Comparison of ENCODE assay signal across 31 cellular contexts in genomic region chr19:43634068-43634467, GRCh38. TPM values are rescaled to one million over a fixed set of nuclear protein-coding genes. Genes with fewer than 3 reads are reported as not detected.
A peak's percentile ranks its signal among the peaks of the same experiment; 100 is the strongest.
DNase-seq lines count a peak whose midpoint lies in the region; ATAC-seq and TF ChIP-seq lines count a peak whose summit lies in the region.
"Had no signal": no experiment of that assay in that cellular context is flagged by ENCODE, and none has a peak within 500 bp of the region (broad histone marks: within the 10 kb centered on the region; RNA-seq: fewer than 3 reads in every experiment).

No MANE protein-coding gene starts in this region.

- CTCF ChIA-PET in WTC11 (lab: Charles Lee) = interaction anchor here (0.8 to 2.2 kb wide), 3 partner anchors 18 to 34 kb away, joined by 3 to 10 read pairs (median 5); no protein-coding TSS in a partner anchor
- CTCF ChIA-PET in activated CD4-positive, alpha-beta T cell treated with anti-CD3 and anti-CD28 coated beads for 36 hours (lab: Charles Lee) = no interaction called here

- ATAC-seq in WTC11 = no peak
- no peak for ATAC-seq in activated CD4-positive, alpha-beta T cell treated with anti-CD3 and anti-CD28 coated beads for 36 hours
- ATAC-seq: heart left ventricle, right cardiac atrium had no signal

- H3K4me3 ChIP-seq in epithelial cell of esophagus (ENCODE audit: low read length) (no peak overlapping the region), osteoblast (ENCODE audit: insufficient read depth, low read length) (no peak overlapping the region)
- H3K4me3 ChIP-seq: ascending aorta, heart left ventricle, lung, thyroid gland had no signal

- in situ Hi-C loops in G401 (cut with HindIII; ENCODE audit: low sequenced_read_pairs) = no loop called here

- POLR2A ChIA-PET in WTC11 (lab: Charles Lee) = no interaction called here
- POLR2A ChIA-PET in activated CD4-positive, alpha-beta T cell treated with anti-CD3 and anti-CD28 coated beads for 36 hours (lab: Charles Lee) = no interaction called here

- H3K27ac Mint-ChIP-seq in WTC11 = no peak overlapping the region
- H3K27ac Mint-ChIP-seq in activated CD4-positive, alpha-beta T cell treated with anti-CD3 and anti-CD28 coated beads for 36 hours = no peak overlapping the region
- H3K27ac Mint-ChIP-seq: activated naive CD8-positive, alpha-beta T cell treated with anti-CD3 and anti-CD28 coated beads, Interleukin-2, amount 10 ng/mL, durations not matched to agents 7 days and 5 days; B cell; IgD-negative memory B cell; stimulated activated naive CD8-positive, alpha-beta T cell treated with anti-CD3 and anti-CD28 coated beads, Interleukin-15, Interleukin-2, amounts not matched to agents 100 ng/mL and 50 ng/mL, for 24 hours had no signal

- H2AFZ ChIP-seq in osteoblast (ENCODE audit: low read length) = peak overlapping the region; percentile 37

- H3K36me3 ChIP-seq in osteoblast (ENCODE audit: insufficient read depth, low read length) = no peaks in the 10 kb centered on the region
- H3K36me3 ChIP-seq: ascending aorta, esophagus muscularis mucosa, heart left ventricle, thyroid gland had no signal

- H3K27me3 ChIP-seq in osteoblast (ENCODE audit: insufficient read depth, low read length) = peaks cover 18% of the 10 kb centered on the region
- H3K27me3 ChIP-seq: ascending aorta, esophagus muscularis mucosa, thyroid gland had no signal

- TF ChIP-seq CTCF in WTC11 (IDR thresholded peaks at IDR 0.05) (no peak), epithelial cell of esophagus (IDR thresholded peaks at IDR 0.05; ENCODE audit: insufficient read depth, low read depth, low read length, missing control alignments) (no peak), osteoblast (IDR thresholded peaks at IDR 0.05; ENCODE audit: extremely low read depth, low read depth, low read length) (no peak)

- peak overlapping the region; percentile 13 for H3K4me2 ChIP-seq in osteoblast (ENCODE audit: insufficient read depth, low read length)

- peaks cover 19% of the 10 kb centered on the region for H3K4me1 Mint-ChIP-seq in WTC11
- peaks cover 4% of the 10 kb centered on the region for H3K4me1 Mint-ChIP-seq in activated CD4-positive, alpha-beta T cell treated with anti-CD3 and anti-CD28 coated beads for 36 hours

- no peaks in the 10 kb centered on the region for H3K9me3 Mint-ChIP-seq in WTC11
- H3K9me3 Mint-ChIP-seq in activated CD4-positive, alpha-beta T cell treated with anti-CD3 and anti-CD28 coated beads for 36 hours (ENCODE audit: low read depth) = no peaks in the 10 kb centered on the region
- H3K9me3 Mint-ChIP-seq: activated naive CD8-positive, alpha-beta T cell treated with anti-CD3 and anti-CD28 coated beads, Interleukin-2, amount 10 ng/mL, durations not matched to agents 7 days and 5 days; neural crest cell; stimulated activated naive CD8-positive, alpha-beta T cell treated with anti-CD3 and anti-CD28 coated beads, Interleukin-15, Interleukin-2, amounts not matched to agents 100 ng/mL and 50 ng/mL, for 24 hours had no signal

- no peaks in the 10 kb centered on the region for H3K79me2 ChIP-seq in osteoblast (ENCODE audit: insufficient read depth, low read length)

- peaks cover 24% of the 10 kb centered on the region for H3K4me1 ChIP-seq in osteoblast (ENCODE audit: insufficient read depth, low read length)
- H3K4me1 ChIP-seq: ascending aorta, thyroid gland had no signal

- peaks cover 63% of the 10 kb centered on the region for H3K27me3 Mint-ChIP-seq in WTC11 (ENCODE audit: low read depth)
- peaks cover 14% of the 10 kb centered on the region for H3K27me3 Mint-ChIP-seq in activated CD4-positive, alpha-beta T cell treated with anti-CD3 and anti-CD28 coated beads for 36 hours

- peak overlapping the region; percentile 82; the same call in 1 of the 2 replicates for H3K4me3 Mint-ChIP-seq in WTC11
- H3K4me3 Mint-ChIP-seq in activated CD4-positive, alpha-beta T cell treated with anti-CD3 and anti-CD28 coated beads for 36 hours = no peak overlapping the region
- H3K4me3 Mint-ChIP-seq: activated naive CD8-positive, alpha-beta T cell treated with anti-CD3 and anti-CD28 coated beads, Interleukin-2, amount 10 ng/mL, durations not matched to agents 7 days and 5 days; B cell; IgD-negative memory B cell; stimulated activated naive CD8-positive, alpha-beta T cell treated with anti-CD3 and anti-CD28 coated beads, Interleukin-15, Interleukin-2, amounts not matched to agents 100 ng/mL and 50 ng/mL, for 24 hours had no signal

- H3K9me3 ChIP-seq in osteoblast (ENCODE audit: low read depth, low read length) = no peaks in the 10 kb centered on the region
- H3K9me3 ChIP-seq: ascending aorta, esophagus muscularis mucosa, heart left ventricle, thyroid gland had no signal

- peak; percentile 64 for DNase-seq in G401 (ENCODE audit: low spot score)
- DNase-seq in WTC11 (ENCODE audit: low spot score) = no peak
- DNase-seq in epithelial cell of esophagus (ENCODE audit: low read depth) = peak; percentile 62
- no peak for DNase-seq in osteoblast (ENCODE audit: insufficient read length, low spot score, missing footprints)
- DNase-seq in activated CD4-positive, alpha-beta T cell treated with anti-CD3 and anti-CD28 coated beads for 36 hours = no peak
- DNase-seq in germinal center (ENCODE audit: low spot score) = no peak
- no peak for DNase-seq in NCI-H1092 treated with DMSO at 0.1 percent for 48 hours (lab: John Stamatoyannopoulos, UW)
- DNase-seq: ACHN; activated CD4-positive, CD25-positive, alpha-beta regulatory T cell; activated gamma-delta T cell treated with Interleukin-2 at 50 U/mL for 16 hours; activated naive CD8-positive, alpha-beta T cell treated with anti-CD3 and anti-CD28 coated beads, Interleukin-2, amount 10 ng/mL, durations not matched to agents 7 days and 5 days; activated T-cell treated with anti-CD3 and anti-CD28 coated beads, Interleukin-2, amount 50 U/mL, for 48 hours; central memory CD4-positive, alpha-beta T cell; dermis blood vessel endothelial cell; foreskin fibroblast; heart left ventricle; NCI-H1048; NCI-H187 treated with DMSO at 0.1 percent for 48 hours; NCI-H2171 treated with DMSO at 0.1 percent for 48 hours; NCI-H524; OCI-M1; right cardiac atrium; stimulated activated CD4-positive, alpha-beta T cell treated with anti-CD3 and anti-CD28 coated beads, Interleukin-2, amount 100 ng/mL, for 24 hours; thyroid gland had no signal

- no peaks in the 10 kb centered on the region for H3K36me3 Mint-ChIP-seq in WTC11
- H3K36me3 Mint-ChIP-seq in activated CD4-positive, alpha-beta T cell treated with anti-CD3 and anti-CD28 coated beads for 36 hours (ENCODE audit: low read depth) = no peaks in the 10 kb centered on the region
- H3K36me3 Mint-ChIP-seq: activated naive CD8-positive, alpha-beta T cell treated with anti-CD3 and anti-CD28 coated beads, Interleukin-2, amount 10 ng/mL, durations not matched to agents 7 days and 5 days; IgD-negative memory B cell had no signal

- H3K27ac ChIP-seq in osteoblast (ENCODE audit: low read depth, low read length) = no peak overlapping the region
- H3K27ac ChIP-seq: ascending aorta, thyroid gland had no signal

- intact Hi-C loops in activated CD4-positive, alpha-beta T cell treated with anti-CD3 and anti-CD28 coated beads for 36 hours (cut with DNase I, micrococcal nuclease) = no loop called here

- no peaks in the 10 kb centered on the region for H4K20me1 ChIP-seq in osteoblast (ENCODE audit: insufficient read depth, low read length)

TF ChIP-seq in WTC11, 78 proteins besides CTCF, POLR2A, EP300 and RAD21:
- no peak for TF ChIP-seq IRF1 (CRISPR knock-in tag; IDR thresholded peaks at IDR 0.05)
- no peak for TF ChIP-seq ZNF263 (CRISPR knock-in tag; IDR thresholded peaks at IDR 0.05; ENCODE audit: low read depth)
- TF ChIP-seq TP53 (CRISPR knock-in tag; IDR thresholded peaks at IDR 0.05) = no peak
- no peak for TF ChIP-seq SMAD3 (CRISPR knock-in tag; IDR thresholded peaks at IDR 0.05; ENCODE audit: borderline replicate concordance)
- no peak for TF ChIP-seq ZNF219 (CRISPR knock-in tag; IDR thresholded peaks at IDR 0.05; ENCODE audit: borderline replicate concordance)
- TF ChIP-seq MXD4 (CRISPR knock-in tag; IDR thresholded peaks at IDR 0.05; ENCODE audit: borderline replicate concordance) = no peak
- TF ChIP-seq MYBL2 (CRISPR knock-in tag; IDR thresholded peaks at IDR 0.05) = no peak
- no peak for TF ChIP-seq TEAD1 (CRISPR knock-in tag; IDR thresholded peaks at IDR 0.05)
- no peak for TF ChIP-seq CREB1 (CRISPR knock-in tag; IDR thresholded peaks at IDR 0.05)
- TF ChIP-seq JUN (CRISPR knock-in tag; IDR thresholded peaks at IDR 0.05) = no peak
TF ChIP-seq in WTC11: peak in this region for 0.

RNA-seq across cellular contexts. Expression of gene CADM4, which starts 5.6 kb away (rescaled TPM):
- 47.8 and 58.7 TPM in 2 replicates for total RNA-seq in G401 (2014; rRNA removed; shearing (Covaris generic))
- total RNA-seq in WTC11 (2021) (12.2 to 13.3 TPM (median 12.4 TPM) in 3 replicates), osteoblast (1.2 and 1.4 TPM in 2 replicates)
- total RNA-seq in activated CD4-positive, alpha-beta T cell treated with anti-CD3 and anti-CD28 coated beads for 36 hours = under 1 TPM; 0.53 to 0.61 TPM

RNA-seq across cellular contexts. Expression of gene ZNF428, which starts 14.6 kb away (rescaled TPM):
- total RNA-seq in G401 (2014; rRNA removed; shearing (Covaris generic)) = 135 and 160 TPM in 2 replicates
- total RNA-seq in WTC11 (2021) (19.2 to 20.1 TPM (median 20.0 TPM) in 3 replicates), osteoblast (31.5 and 37.3 TPM in 2 replicates)
- total RNA-seq in activated CD4-positive, alpha-beta T cell treated with anti-CD3 and anti-CD28 coated beads for 36 hours = 10 to 100 TPM in 1 of 2 experiments, 1 to 10 TPM in 1; 9.0 to 10.1 TPM

RNA-seq across cellular contexts. Expression of gene SRRM5, which starts 22.2 kb away (rescaled TPM):
- total RNA-seq in G401 (2014; rRNA removed; shearing (Covaris generic)) = not detected in 2 replicates
- total RNA-seq in WTC11 (2021) (0.34 to 0.44 TPM (median 0.42 TPM) in 3 replicates), osteoblast (under 0.01 TPM in 1 of 2 replicates, not detected in the other)
- total RNA-seq in activated CD4-positive, alpha-beta T cell treated with anti-CD3 and anti-CD28 coated beads for 36 hours = under 1 TPM; 0.37 to 0.74 TPM

RNA-seq across cellular contexts. Expression of gene PLAUR, which starts 35.9 kb away (rescaled TPM):
- 6.0 and 8.8 TPM in 2 replicates for total RNA-seq in G401 (2014; rRNA removed; shearing (Covaris generic))
- total RNA-seq in WTC11 (2021) (10.5 to 14.4 TPM (median 13.5 TPM) in 3 replicates), osteoblast (52.5 and 62.2 TPM in 2 replicates)
- total RNA-seq in activated CD4-positive, alpha-beta T cell treated with anti-CD3 and anti-CD28 coated beads for 36 hours = 10 to 100 TPM; 15.6 to 17.7 TPM

RNA-seq across cellular contexts. Expression of gene ZNF576, which starts 37.7 kb away (rescaled TPM):
- 6.9 and 15.4 TPM in 2 replicates for total RNA-seq in G401 (2014; rRNA removed; shearing (Covaris generic))
- total RNA-seq in WTC11 (2021) (15.9 to 18.5 TPM (median 16.5 TPM) in 3 replicates), osteoblast (7.4 and 9.4 TPM in 2 replicates)
- total RNA-seq in activated CD4-positive, alpha-beta T cell treated with anti-CD3 and anti-CD28 coated beads for 36 hours = 10 to 100 TPM; 11.6 to 14.3 TPM

Comparison
In these comparisons a context has a peak if more than half of its experiments do, and no peak if none do; other contexts are left out.
1. DNase-seq: peak in G401 (single experiment) and epithelial cell of esophagus (single experiment); none in WTC11 (single experiment), osteoblast (single experiment), activated CD4-positive, alpha-beta T cell treated with anti-CD3 and anti-CD28 coated beads for 36 hours (single experiment), germinal center (single experiment) and NCI-H1092 treated with DMSO at 0.1 percent for 48 hours (single experiment).